1 cellular context compared by ENCODE assay signal in the genomic region with DNA sequence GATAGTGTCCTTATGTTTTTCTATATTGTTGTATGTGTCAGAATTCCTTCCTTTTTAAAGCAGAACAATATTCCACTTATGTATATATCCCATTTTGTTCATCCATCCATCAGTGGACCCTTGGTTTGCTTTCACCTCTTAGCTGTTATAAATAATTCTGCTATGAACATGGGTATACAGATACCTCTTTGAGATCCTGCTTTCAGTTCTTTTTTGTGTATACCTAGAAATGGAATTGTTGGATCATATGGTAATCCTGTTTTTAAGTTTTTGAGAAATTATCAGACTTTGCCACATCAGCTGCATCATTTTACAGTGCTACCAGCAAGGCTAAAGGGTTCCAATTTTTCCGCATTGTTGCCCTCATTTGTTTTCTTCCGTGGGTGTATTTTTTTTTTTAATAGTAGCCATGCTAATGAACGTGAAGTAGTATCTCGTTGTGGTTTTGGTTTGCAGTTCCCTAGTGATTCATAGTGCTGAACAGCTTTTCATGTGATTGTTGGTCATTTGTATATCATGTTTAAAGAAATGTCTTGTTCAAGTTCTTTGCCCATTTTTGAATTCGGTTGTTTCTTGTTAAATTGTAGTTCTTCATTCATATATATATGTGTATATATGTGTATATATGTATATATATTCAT.
TF ChIP-seq lines count a peak whose summit lies in the region.

No MANE protein-coding gene starts in this region.

TF ChIP-seq in IMR-90, 13 proteins besides CTCF, POLR2A, EP300 and RAD21:
- TF ChIP-seq, protein P1, sequence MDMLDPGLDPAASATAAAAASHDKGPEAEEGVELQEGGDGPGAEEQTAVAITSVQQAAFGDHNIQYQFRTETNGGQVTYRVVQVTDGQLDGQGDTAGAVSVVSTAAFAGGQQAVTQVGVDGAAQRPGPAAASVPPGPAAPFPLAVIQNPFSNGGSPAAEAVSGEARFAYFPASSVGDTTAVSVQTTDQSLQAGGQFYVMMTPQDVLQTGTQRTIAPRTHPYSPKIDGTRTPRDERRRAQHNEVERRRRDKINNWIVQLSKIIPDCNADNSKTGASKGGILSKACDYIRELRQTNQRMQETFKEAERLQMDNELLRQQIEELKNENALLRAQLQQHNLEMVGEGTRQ (IDR thresholded peaks at IDR 0.05; ENCODE audit: low read depth, low read length), result no peak
- TF ChIP-seq NFE2L2 (IDR thresholded peaks at IDR 0.05; ENCODE audit: low read depth, low read length) (no peak), MXI1 (IDR thresholded peaks at IDR 0.05; ENCODE audit: borderline replicate concordance, low read depth, low read length) (no peak), ELK1 (IDR thresholded peaks at IDR 0.05; ENCODE audit: borderline replicate concordance, low read depth, low read length) (no peak), RFX5 (IDR thresholded peaks at IDR 0.05; ENCODE audit: low read depth, low read length) (no peak), MAZ (IDR thresholded peaks at IDR 0.05; ENCODE audit: borderline replicate concordance, low read depth, low read length) (no peak), BHLHE40 (IDR thresholded peaks at IDR 0.05; ENCODE audit: low read depth, low read length) (no peak), SMC3 (IDR thresholded peaks at IDR 0.05; ENCODE audit: low read depth, low read length) (no peak), FOS (IDR thresholded peaks at IDR 0.05; ENCODE audit: low read depth, low read length) (no peak), CHD1 (IDR thresholded peaks at IDR 0.05; ENCODE audit: low read depth, low read length) (no peak), RCOR1 (IDR thresholded peaks at IDR 0.05; ENCODE audit: insufficient replicate concordance, low read length) (no peak), CEBPB (IDR thresholded peaks at IDR 0.05; ENCODE audit: low read depth, low read length) (no peak), MAFK (IDR thresholded peaks at IDR 0.05; ENCODE audit: low read depth, low read length) (no peak)
